8 cellular contexts compared by ENCODE assay signal in the genomic region with DNA sequence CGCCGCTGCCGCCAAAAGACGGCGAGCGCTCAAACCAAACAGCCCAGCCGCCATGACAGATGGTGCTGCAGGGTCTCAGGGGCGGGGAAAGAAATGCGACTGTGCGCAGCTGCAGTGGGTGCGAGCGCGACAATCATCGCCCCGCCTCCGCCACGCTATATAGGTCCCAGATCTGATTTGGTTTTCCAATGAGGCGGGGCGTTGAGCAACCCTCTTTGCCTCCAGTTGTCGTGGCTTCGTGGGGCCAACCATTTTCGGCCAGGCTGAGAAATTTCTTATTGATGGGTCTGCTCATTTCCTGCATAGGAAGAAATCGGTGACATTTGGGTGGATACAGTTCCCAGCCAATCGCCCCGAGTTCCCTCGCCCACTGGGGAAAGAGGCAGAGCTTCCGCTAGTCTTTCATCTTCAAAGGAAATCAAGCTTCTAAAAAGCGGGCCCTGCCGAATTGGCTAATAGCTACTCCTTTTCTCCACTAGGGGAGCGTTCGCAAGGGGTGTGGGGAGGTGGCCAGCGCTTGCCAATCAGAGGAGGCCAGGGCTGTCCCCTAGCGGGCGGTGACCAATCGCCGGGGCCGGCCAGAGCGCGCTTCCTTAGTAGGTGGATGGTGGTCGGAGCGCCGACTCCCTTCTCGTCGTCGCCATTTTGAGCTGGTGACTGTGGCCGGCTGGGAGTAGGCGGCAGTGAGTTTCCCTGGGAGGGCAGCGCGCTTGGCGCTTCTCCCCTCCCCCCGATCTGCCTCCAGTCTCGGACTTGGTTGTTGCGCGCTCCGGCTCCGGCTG. TPM values are rescaled to one million over a fixed set of nuclear protein-coding genes. Genes with fewer than 3 reads are reported as not detected.
DNase-seq lines count a peak whose midpoint lies in the region; ATAC-seq, FAIRE-seq and TF ChIP-seq lines count a peak whose summit lies in the region.

NDUFB11 (minus strand) TSS at position 77 of the 782 bp plus-strand sequence; CDS start at position 54, 23 bp downstream.
A gene with protein sequence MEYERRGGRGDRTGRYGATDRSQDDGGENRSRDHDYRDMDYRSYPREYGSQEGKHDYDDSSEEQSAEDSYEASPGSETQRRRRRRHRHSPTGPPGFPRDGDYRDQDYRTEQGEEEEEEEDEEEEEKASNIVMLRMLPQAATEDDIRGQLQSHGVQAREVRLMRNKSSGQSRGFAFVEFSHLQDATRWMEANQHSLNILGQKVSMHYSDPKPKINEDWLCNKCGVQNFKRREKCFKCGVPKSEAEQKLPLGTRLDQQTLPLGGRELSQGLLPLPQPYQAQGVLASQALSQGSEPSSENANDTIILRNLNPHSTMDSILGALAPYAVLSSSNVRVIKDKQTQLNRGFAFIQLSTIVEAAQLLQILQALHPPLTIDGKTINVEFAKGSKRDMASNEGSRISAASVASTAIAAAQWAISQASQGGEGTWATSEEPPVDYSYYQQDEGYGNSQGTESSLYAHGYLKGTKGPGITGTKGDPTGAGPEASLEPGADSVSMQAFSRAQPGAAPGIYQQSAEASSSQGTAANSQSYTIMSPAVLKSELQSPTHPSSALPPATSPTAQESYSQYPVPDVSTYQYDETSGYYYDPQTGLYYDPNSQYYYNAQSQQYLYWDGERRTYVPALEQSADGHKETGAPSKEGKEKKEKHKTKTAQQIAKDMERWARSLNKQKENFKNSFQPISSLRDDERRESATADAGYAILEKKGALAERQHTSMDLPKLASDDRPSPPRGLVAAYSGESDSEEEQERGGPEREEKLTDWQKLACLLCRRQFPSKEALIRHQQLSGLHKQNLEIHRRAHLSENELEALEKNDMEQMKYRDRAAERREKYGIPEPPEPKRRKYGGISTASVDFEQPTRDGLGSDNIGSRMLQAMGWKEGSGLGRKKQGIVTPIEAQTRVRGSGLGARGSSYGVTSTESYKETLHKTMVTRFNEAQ (plus strand): TSS at position 596 of the 782 bp plus-strand sequence. CDS start 2,261 bp downstream, outside the sequence.

- H3K9me3 ChIP-seq in breast epithelium (no peaks in the 10 kb centered on the region), iPS-20b (ENCODE audit: insufficient read depth, low read depth, low read length) (no peaks in the 10 kb centered on the region), small intestine (ENCODE audit: control insufficient read depth, low read depth) (no peaks in the 10 kb centered on the region)

- H3K9ac ChIP-seq in iPS-20b (ENCODE audit: low read depth, low read length), result peak within 1 kb of the TSS; percentile 94

- ATAC-seq in GM18873 (IDR thresholded peaks at IDR 0.05; ENCODE audit: low FRiP score, unreplicated experiment) (peak; percentile 82), HG03139 (IDR thresholded peaks at IDR 0.05; ENCODE audit: unreplicated experiment) (peak; percentile 84)

- 0 to 46% (median 7%) methylated on average over 32 to 56 of the region's 56 CpGs for WGBS in small intestine, 3 donors

- FAIRE-seq in small intestine (lab: Jason Lieb, UNC), result peak; percentile 70

- H3K4me1 ChIP-seq in breast epithelium, result no peaks in the 10 kb centered on the region
- no peaks in the 10 kb centered on the region for H3K4me1 ChIP-seq in iPS-20b (ENCODE audit: insufficient read depth, low read length)
- peaks cover 3% of the 10 kb centered on the region in 2 donors for H3K4me1 ChIP-seq in small intestine (ENCODE audit: control insufficient read depth in 2 of 2, insufficient read depth in 1 of 2, low read depth in 1 of 2, low read length in 1 of 2)

- intact Hi-C loops in breast epithelium (cut with DNase I; ENCODE audit: low total_unique reads), result no loop called here

- peak; percentile 89 for DNase-seq in AG08395 (ENCODE audit: low spot score)
- peak; percentile 73 for DNase-seq in NCI-H2196 treated with DMSO at 0.1 percent for 48 hours (lab: John Stamatoyannopoulos, UW; ENCODE audit: unreplicated experiment)
- DNase-seq in breast epithelium (ENCODE audit: low spot score in 2 of 2), result peak; percentile 92 to 93
- peak; percentile 91 for DNase-seq in small intestine

- H3K27ac ChIP-seq in VCaP (peak within 1 kb of the TSS; percentile 90), breast epithelium (peak within 1 kb of the TSS; percentile 91 to 97), iPS-20b (ENCODE audit: low read length) (peak within 1 kb of the TSS; percentile 98), small intestine (ENCODE audit: low read depth in 1 of 2, low read length in 1 of 2) (peak within 1 kb of the TSS; percentile 39 to 99)

- TF ChIP-seq POLR2A in breast epithelium (IDR thresholded peaks at IDR 0.05), result peak; percentile 58

- TF ChIP-seq CTCF in VCaP (conservative IDR thresholded peaks at IDR 0.05) (peak; percentile 80), breast epithelium (IDR thresholded peaks at IDR 0.05) (peak; percentile 77 to 94 (median 94))

- peaks cover 0 to 39% of the 10 kb centered on the region in 2 donors for H3K27me3 ChIP-seq in breast epithelium
- no peaks in the 10 kb centered on the region for H3K27me3 ChIP-seq in iPS-20b (ENCODE audit: insufficient read depth, low read length)
- no peaks in the 10 kb centered on the region for H3K27me3 ChIP-seq in small intestine (ENCODE audit: control insufficient read depth in 2 of 2, insufficient read depth in 2 of 2, low read length in 2 of 2)

- H3K36me3 ChIP-seq in breast epithelium (no peaks in the 10 kb centered on the region), iPS-20b (ENCODE audit: insufficient read depth, low read depth, low read length) (peaks cover 18% of the 10 kb centered on the region; the same call in 1 of the 2 replicates), small intestine (ENCODE audit: control insufficient read depth in 2 of 2, insufficient read depth in 2 of 2, low read length in 2 of 2) (no peaks in the 10 kb centered on the region)

- H3K4me3 ChIP-seq in breast epithelium (peak within 1 kb of the TSS; percentile 61 to 86 (median 70)), iPS-20b (ENCODE audit: low read length) (peak within 1 kb of the TSS; percentile 92), small intestine (ENCODE audit: low read depth in 1 of 2, low read length in 2 of 2) (peak within 1 kb of the TSS; percentile 50 to 54)

RNA-seq across cellular contexts. Expression of gene NDUFB11, which starts in this region (rescaled TPM):
- total RNA-seq in breast epithelium, result 10 to 100 TPM; 49.3 to 61.0 (median 54.4) TPM
- 100 to 1,000 TPM in 2 of 3 donors, 10 to 100 TPM in 1; 89.7 to 109 (median 108) TPM for polyA plus RNA-seq in small intestine

RNA-seq across cellular contexts. Expression of the second gene that starts in this region (rescaled TPM):
- total RNA-seq in breast epithelium, result 10 to 100 TPM; 28.2 to 33.1 (median 31.0) TPM
- 10 to 100 TPM; 27.8 to 36.2 (median 35.1) TPM for polyA plus RNA-seq in small intestine

Comparison
In these comparisons a context has a peak if more than half of its experiments do, and no peak if none do; other contexts are left out.
1. Peak in every context shown above with its lines: DNase-seq, ATAC-seq, H3K4me3 ChIP-seq and H3K27ac ChIP-seq.